8 cellular contexts compared by ENCODE assay signal in the genomic region with DNA sequence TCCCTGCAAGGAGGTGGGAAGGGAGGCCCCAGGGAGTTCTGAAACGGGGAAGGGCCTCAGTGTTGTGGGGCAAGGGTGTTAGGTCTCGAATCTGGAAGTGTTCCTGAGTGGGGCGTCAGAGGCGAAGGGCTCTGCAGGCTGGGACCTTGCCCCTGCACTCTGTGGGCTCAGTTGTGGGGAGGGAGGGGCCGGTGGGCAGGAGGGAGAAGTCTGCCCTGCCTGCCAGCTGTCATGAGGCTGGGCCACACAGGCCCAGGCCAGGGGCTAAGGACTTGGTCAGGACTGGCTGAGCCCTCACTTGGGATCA. TPM values are rescaled to one million over a fixed set of nuclear protein-coding genes. Genes with fewer than 3 reads are reported as not detected.
DNase-seq lines count a peak whose midpoint lies in the region; ATAC-seq and TF ChIP-seq lines count a peak whose summit lies in the region.

TSS of gene CRACR2B (plus strand) at position 59 of the 307 bp plus-strand sequence. CDS start 689 bp downstream, outside the sequence.

- H3K4me1 ChIP-seq in vagina = peaks cover 61% of the 10 kb centered on the region

- no peaks in the 10 kb centered on the region for H3K27me3 ChIP-seq in vagina

- H3K4me1 Mint-ChIP-seq in activated naive CD4-positive, alpha-beta T cell treated with anti-CD3 and anti-CD28 coated beads, Interleukin-2, amount 10 ng/mL, durations not matched to agents 7 days and 5 days = peaks cover 49% of the 10 kb centered on the region
- H3K4me1 Mint-ChIP-seq in MCF 10A (ENCODE audit: insufficient read depth, unreplicated experiment) (peaks cover 10% of the 10 kb centered on the region), memory B cell (peaks cover 30% of the 10 kb centered on the region)

- TF ChIP-seq CTCF in MCF 10A (IDR thresholded peaks at IDR 0.05; ENCODE audit: unreplicated experiment) (no peak), vagina (IDR thresholded peaks at IDR 0.05) (no peak)

- peak; percentile 42 for DNase-seq in activated naive CD4-positive, alpha-beta T cell treated with anti-CD3 and anti-CD28 coated beads, Interleukin-2, amount 10 ng/mL, durations not matched to agents 7 days and 5 days
- DNase-seq in activated naive CD4-positive, alpha-beta T cell treated with anti-CD3 and anti-CD28 coated beads, Interleukin-2, amount 50 U/mL, for 16 hours = no peak
- DNase-seq in MCF 10A (ENCODE audit: unreplicated experiment) = no peak
- no peak for DNase-seq in memory B cell (ENCODE audit: low spot score in 2 of 2)
- no peak for DNase-seq in vagina (ENCODE audit: extremely low spot score in 2 of 2)
- no peak for DNase-seq in NCI-H1694 treated with DMSO at 0.1 percent for 48 hours (lab: John Stamatoyannopoulos, UW)

- H3K27me3 Mint-ChIP-seq in activated naive CD4-positive, alpha-beta T cell treated with anti-CD3 and anti-CD28 coated beads, Interleukin-2, amount 10 ng/mL, durations not matched to agents 7 days and 5 days = peaks cover 53% of the 10 kb centered on the region
- H3K27me3 Mint-ChIP-seq in MCF 10A (ENCODE audit: insufficient read depth, unreplicated experiment) (no peaks in the 10 kb centered on the region), memory B cell (no peaks in the 10 kb centered on the region)

- CTCF ChIA-PET in activated naive CD4-positive, alpha-beta T cell treated with anti-CD3 and anti-CD28 coated beads, Interleukin-2, amount 10 ng/mL, durations not matched to agents 7 days and 5 days (lab: Charles Lee) = no interaction called here
- CTCF ChIA-PET in MCF 10A (lab: Yijun Ruan, JAX) = interaction anchor here (0.7 kb wide), 1 partner anchor 370 kb away, joined by 9 read pairs; no protein-coding TSS in a partner anchor

- peaks cover 13% of the 10 kb centered on the region for H3K36me3 Mint-ChIP-seq in activated naive CD4-positive, alpha-beta T cell treated with anti-CD3 and anti-CD28 coated beads, Interleukin-2, amount 10 ng/mL, durations not matched to agents 7 days and 5 days
- H3K36me3 Mint-ChIP-seq in MCF 10A (ENCODE audit: insufficient read depth, unreplicated experiment) = peaks cover 26% of the 10 kb centered on the region
- H3K36me3 Mint-ChIP-seq in memory B cell = peaks cover 6% of the 10 kb centered on the region

- H3K27ac ChIP-seq in vagina = no peak within 1 kb of the TSS

- ATAC-seq in memory B cell (ENCODE audit: low read depth) (no peak), HG03342 (IDR thresholded peaks at IDR 0.05; ENCODE audit: unreplicated experiment) (no peak), GM18511 (IDR thresholded peaks at IDR 0.05; ENCODE audit: unreplicated experiment) (no peak)

- POLR2A ChIA-PET in MCF 10A (lab: Yijun Ruan, JAX) = interaction anchor here (0.6 to 1.2 kb wide), 2 partner anchors 72 to 122 kb away, joined by 3 read pairs; partner anchors contain the start of gene EPS8L2

- no TSS peak for BruUV-seq in MCF 10A (replicated peaks; lab: Mats Ljungman, UMichigan)

- intact Hi-C loops in MCF 10A (cut with micrococcal nuclease) = no loop called here
- intact Hi-C loops in vagina (cut with DNase I) = no loop called here

- TF ChIP-seq POLR2A in vagina (IDR thresholded peaks at IDR 0.05) = no peak

- peak within 1 kb of the TSS; percentile 76 for H3K27ac Mint-ChIP-seq in activated naive CD4-positive, alpha-beta T cell treated with anti-CD3 and anti-CD28 coated beads, Interleukin-2, amount 10 ng/mL, durations not matched to agents 7 days and 5 days
- H3K27ac Mint-ChIP-seq in MCF 10A (ENCODE audit: low read depth, unreplicated experiment) = no peak within 1 kb of the TSS
- H3K27ac Mint-ChIP-seq in memory B cell = peak within 1 kb of the TSS; percentile 29

- H3K9me3 Mint-ChIP-seq in activated naive CD4-positive, alpha-beta T cell treated with anti-CD3 and anti-CD28 coated beads, Interleukin-2, amount 10 ng/mL, durations not matched to agents 7 days and 5 days = no peaks in the 10 kb centered on the region
- H3K9me3 Mint-ChIP-seq in MCF 10A (ENCODE audit: unreplicated experiment) (no peaks in the 10 kb centered on the region), memory B cell (no peaks in the 10 kb centered on the region)

- peaks cover 0 to 22% of the 10 kb centered on the region in 2 donors for H3K36me3 ChIP-seq in vagina

- no peaks in the 10 kb centered on the region for H3K9me3 ChIP-seq in vagina

- peak within 1 kb of the TSS; percentile 33 to 36 for H3K4me3 ChIP-seq in vagina

- peak within 1 kb of the TSS; percentile 79 for H3K4me3 Mint-ChIP-seq in activated naive CD4-positive, alpha-beta T cell treated with anti-CD3 and anti-CD28 coated beads, Interleukin-2, amount 10 ng/mL, durations not matched to agents 7 days and 5 days
- peak within 1 kb of the TSS; percentile 36 for H3K4me3 Mint-ChIP-seq in MCF 10A (ENCODE audit: unreplicated experiment)
- peak within 1 kb of the TSS; percentile 82 for H3K4me3 Mint-ChIP-seq in memory B cell

RNA-seq across cellular contexts. Expression of gene CRACR2B, which starts in this region (rescaled TPM):
- 1.2 and 1.9 TPM in 2 replicates for total RNA-seq in MCF 10A (2022)
- 4.9 TPM for total RNA-seq in vagina
